ENCODE assay signal across 1 cellular context in genomic region chr6:168078943-168079405, GRCh38.
TF ChIP-seq lines count a peak whose summit lies in the region.

Gene FRMD1, minus strand, starts transcription at chr6:168079212. Its CDS starts 118 bp downstream, at chr6:168079094.

TF ChIP-seq in IMR-90, 13 proteins besides CTCF, POLR2A, EP300 and RAD21 (continued from another document):
- no peak for TF ChIP-seq RCOR1 (IDR thresholded peaks at IDR 0.05; ENCODE audit: insufficient replicate concordance, low read length)
- no peak for TF ChIP-seq BHLHE40 (IDR thresholded peaks at IDR 0.05; ENCODE audit: low read depth, low read length)
- no peak for TF ChIP-seq RFX5 (IDR thresholded peaks at IDR 0.05; ENCODE audit: low read depth, low read length)
- TF ChIP-seq NFE2L2 (IDR thresholded peaks at IDR 0.05; ENCODE audit: low read depth, low read length) = no peak
- TF ChIP-seq CHD1 (IDR thresholded peaks at IDR 0.05; ENCODE audit: low read depth, low read length) = no peak
